11 cellular contexts compared by ENCODE assay signal in the genomic region with DNA sequence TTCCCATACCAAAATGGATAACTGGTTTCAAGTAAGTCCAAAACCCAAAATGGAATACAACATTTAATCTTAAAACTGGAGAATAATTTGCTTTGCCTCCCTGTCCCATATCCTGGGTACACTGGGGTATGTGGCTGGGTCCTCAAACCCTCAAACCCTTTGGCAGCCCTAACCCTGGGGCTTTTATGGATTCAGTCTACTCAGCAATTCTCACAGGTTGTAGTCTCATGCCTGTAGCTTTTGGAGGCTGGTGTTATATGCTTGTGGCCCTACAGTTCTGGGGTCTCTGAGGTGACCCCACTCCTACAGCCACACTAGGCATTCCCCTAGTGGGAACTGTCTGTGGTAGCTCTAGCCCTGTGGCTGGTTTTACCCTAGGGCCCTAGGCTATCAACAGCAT.
"Had no signal": no experiment of that assay in that cellular context is flagged by ENCODE, and none has a peak within 500 bp of the region (broad histone marks: within the 10 kb centered on the region; RNA-seq: fewer than 3 reads in every experiment).

No MANE protein-coding gene starts in this region.

- H3K4me1 ChIP-seq: HAP-1 had no signal

- H2AFZ ChIP-seq: GM23248, GM23338 had no signal

- ATAC-seq: GM23338, HCT116 had no signal

- H3K4me3 ChIP-seq: GM23248, GM23338, HAP-1 had no signal

- H3K9me3 ChIP-seq: HAP-1 had no signal

- H3K4me2 ChIP-seq: GM23338 had no signal

- H3K9ac ChIP-seq: GM23248 had no signal

- DNase-seq: GM23248, GOT3, H7, H9, HCEC 1CT, HFFc6 had no signal

- H3K36me3 ChIP-seq: HAP-1 had no signal

- H3K27ac ChIP-seq: GM23248 had no signal

- FAIRE-seq: H1, H54 had no signal
